Comparison of ENCODE assay signal across 14 cellular contexts in the genomic region with DNA sequence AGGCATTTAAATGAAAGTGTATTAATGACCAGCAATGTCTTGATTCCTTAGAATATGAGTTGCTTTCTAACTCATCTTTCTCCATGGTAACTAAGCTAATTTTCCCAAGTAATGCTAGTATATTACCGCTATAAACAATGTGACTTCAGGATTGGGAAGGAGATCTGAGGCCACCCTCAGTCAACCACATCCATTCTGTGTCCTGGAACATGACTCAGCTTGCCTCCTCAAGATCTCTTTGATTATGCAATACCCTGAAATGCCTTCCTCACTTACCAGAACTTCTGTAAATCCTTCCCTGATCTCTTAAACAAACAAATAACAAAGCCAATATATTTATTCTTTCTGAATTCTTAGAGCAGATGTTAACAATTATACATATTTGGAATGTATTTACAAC.
DNase-seq lines count a peak whose midpoint lies in the region; ATAC-seq, FAIRE-seq and TF ChIP-seq lines count a peak whose summit lies in the region.
"Had no signal": no experiment of that assay in that cellular context is flagged by ENCODE, and none has a peak within 500 bp of the region (broad histone marks: within the 10 kb centered on the region; RNA-seq: fewer than 3 reads in every experiment).

No MANE protein-coding gene starts in this region.

- FAIRE-seq in RCC 7860 (lab: Jason Lieb, UNC) (peak; percentile 23), H1 (lab: Jason Lieb, UNC) (no peak)

- no peak overlapping the region for H3K14ac ChIP-seq in H1 (ENCODE audit: insufficient read length)

- 97% methylated on average over 1 of the region's 1 CpG; no CpG with 5 or more reads in 1 of the 2 experiments for WGBS in H1 (ENCODE audit: extremely low coverage in 1 of 2, insufficient coverage in 1 of 2, insufficient read length in 1 of 2, insufficient replicate concordance in 2 of 2, low coverage in 1 of 2, low lambda C conversion rate in 2 of 2, missing lambda C conversion rate in 1 of 2), 2 experiments

- no peak overlapping the region for H2BK12ac ChIP-seq in H1 (ENCODE audit: low read depth, low read length)

- H3K23me2 ChIP-seq in H1 (ENCODE audit: low read depth, low read length), result no peaks in the 10 kb centered on the region

- no peak for TF ChIP-seq EP300 in H1 (IDR thresholded peaks at IDR 0.05; ENCODE audit: borderline replicate concordance in 1 of 2, low read depth in 2 of 2, low read length in 2 of 2)

- H4K8ac ChIP-seq in H1 (ENCODE audit: extremely low read depth, insufficient read depth, low read length), result no peak overlapping the region

- H4K5ac ChIP-seq in H1 (ENCODE audit: insufficient read length, low read depth, low read length), result no peak overlapping the region

- no peak for TF ChIP-seq POLR2A in H1 (IDR thresholded peaks at IDR 0.05; ENCODE audit: control extremely low read depth in 1 of 2, low read depth in 2 of 2, low read length in 2 of 2)

- H3K27me3 ChIP-seq in HL-60 (ENCODE audit: insufficient read depth, poor library complexity, severe bottlenecking) (no peaks in the 10 kb centered on the region), H1 (replicated peaks in 1 of 4; ENCODE audit: control insufficient read depth in 3 of 4, extremely low read depth in 1 of 4, insufficient read depth in 3 of 4, low read length in 3 of 4) (no peaks in the 10 kb centered on the region)

- H3K36me3 ChIP-seq in H1 (ENCODE audit: control insufficient read depth in 2 of 4, insufficient read depth in 4 of 4, low read length in 3 of 4), result no peaks in the 10 kb centered on the region

- no peak overlapping the region for H3K23ac ChIP-seq in H1 (ENCODE audit: insufficient read length)

- no peaks in the 10 kb centered on the region for H3K79me2 ChIP-seq in H1 (ENCODE audit: control insufficient read depth in 1 of 2, insufficient read depth in 2 of 2, low read length in 2 of 2)

- no peaks in the 10 kb centered on the region for H3K79me1 ChIP-seq in H1 (ENCODE audit: low read depth, low read length)

- no peak for TF ChIP-seq RAD21 in H1 (IDR thresholded peaks at IDR 0.05 in 1 of 2, conservative IDR thresholded peaks at IDR 0.05 in 1 of 2; ENCODE audit: low read depth in 2 of 2, low read length in 2 of 2)

- POLR2A ChIA-PET in H1 (lab: Charles Lee; ENCODE audit: partially characterized antibody), result no interaction called here

- CTCF ChIA-PET in H1 (lab: Charles Lee; ENCODE audit: partially characterized antibody), result no interaction called here

- H3K18ac ChIP-seq in H1 (ENCODE audit: extremely low read depth, low read length), result no peak overlapping the region

- no peak overlapping the region for H2BK120ac ChIP-seq in H1 (replicated peaks; ENCODE audit: low read depth, low read length)

- no peak overlapping the region for H3K9ac ChIP-seq in H1 (replicated peaks in 1 of 4; ENCODE audit: extremely low read depth in 1 of 4, low read depth in 3 of 4, low read length in 3 of 4)

- no peak for TF ChIP-seq CTCF in HL-60 (IDR thresholded peaks at IDR 0.05; ENCODE audit: insufficient read depth, low read length)
- TF ChIP-seq CTCF in H1 (IDR thresholded peaks at IDR 0.05; ENCODE audit: control extremely low read depth in 1 of 3, insufficient read depth in 1 of 3, low read depth in 1 of 3, low read length in 3 of 3), result no peak
- TF ChIP-seq CTCF in retinal pigment epithelial cell (conservative IDR thresholded peaks at IDR 0.05; ENCODE audit: low read depth, low read length), result no peak

- H2BK5ac ChIP-seq in H1 (ENCODE audit: low read depth, low read length), result no peak overlapping the region

- H3K9me3 ChIP-seq in H1 (ENCODE audit: insufficient read depth in 2 of 2, low read depth in 1 of 2, low read length in 1 of 2), result no peaks in the 10 kb centered on the region
- H3K9me3 ChIP-seq: Caco-2 had no signal

- DNase-seq in HL-60 (ENCODE audit: low read depth in 1 of 2, low spot score in 1 of 2) (peak; percentile 8 to 31), RCC 7860 (ENCODE audit: low spot score) (peak; percentile 47), H1 (ENCODE audit: low read depth in 1 of 2, low spot score in 2 of 2) (no peak), retinal pigment epithelial cell (ENCODE audit: low read depth) (peak; percentile 17), NCI-H748 (lab: John Stamatoyannopoulos, UW; ENCODE audit: unreplicated experiment) (no peak), putamen (ENCODE audit: low spot score) (no peak)
- DNase-seq: activated CD4-positive, alpha-beta T cell treated with anti-CD3 and anti-CD28 coated beads, Interleukin-2, amount 50 U/mL, for 1 hour; activated effector memory CD4-positive, alpha-beta T cell treated with anti-CD3 and anti-CD28 coated beads, Interleukin-2, amount 50 U/mL, for 16 hours; Caco-2; left ventricle myocardium superior; NCI-H1092 treated with DMSO at 0.1 percent for 48 hours; NCI-H774 had no signal

- H3K4me2 ChIP-seq in H1 (ENCODE audit: insufficient read depth in 1 of 2, low read depth in 2 of 2, low read length in 2 of 2), result no peak overlapping the region

- ATAC-seq in HG02798 (IDR thresholded peaks at IDR 0.05; ENCODE audit: poor library complexity, unreplicated experiment), result no peak
- ATAC-seq: left ventricle myocardium superior; stimulated activated effector memory CD8-positive, alpha-beta T cell treated with anti-CD3 and anti-CD28 coated beads, Interleukin-12 subunit alpha, Interleukin-12 subunit beta, amount 100 ng/mL, for 72 hours had no signal

- H2AK5ac ChIP-seq in H1 (ENCODE audit: low read depth, low read length), result no peak overlapping the region

- no peak overlapping the region for H2BK20ac ChIP-seq in H1 (ENCODE audit: low read length)

- H2AFZ ChIP-seq in H1 (ENCODE audit: low read length), result 0 out of 2 replicates have a peak overlapping the region, but pooled peaks have one; percentile 59

- H2BK15ac ChIP-seq in H1 (ENCODE audit: low read length), result no peak overlapping the region

- peaks cover 0 to 3% (median 0%) of the 10 kb centered on the region in 4 experiments; a peak in 1 of 7 replicates for H3K4me1 ChIP-seq in H1 (replicated peaks in 1 of 4; ENCODE audit: control insufficient read depth in 3 of 4, insufficient read depth in 4 of 4, low read length in 3 of 4)
- H3K4me1 ChIP-seq: Caco-2 had no signal

- no peak overlapping the region for H4K91ac ChIP-seq in H1 (replicated peaks; ENCODE audit: insufficient read length, low read length)

- H3K27ac ChIP-seq in HL-60 (replicated peaks) (no peak overlapping the region), H1 (ENCODE audit: low read depth, low read length) (no peak overlapping the region)

- H3K4me3 ChIP-seq in HL-60 (replicated peaks; ENCODE audit: insufficient read depth, low read length) (no peak overlapping the region), H1 (ENCODE audit: extremely low read depth in 1 of 4, insufficient read depth in 2 of 4, low read depth in 3 of 4, low read length in 4 of 4) (no peak overlapping the region), retinal pigment epithelial cell (ENCODE audit: low read length) (no peak overlapping the region)

- no peak overlapping the region for H3K4ac ChIP-seq in H1 (replicated peaks; ENCODE audit: insufficient read length, low read depth, low read length)

- no peaks in the 10 kb centered on the region for H4K20me1 ChIP-seq in H1 (replicated peaks in 1 of 2; ENCODE audit: control insufficient read depth in 1 of 2, insufficient read depth in 2 of 2, low read length in 2 of 2)

- no peak overlapping the region for H3K56ac ChIP-seq in H1 (replicated peaks; ENCODE audit: insufficient read length, low read depth, low read length)

TF ChIP-seq in H1, 55 proteins besides CTCF, POLR2A, EP300 and RAD21:
- peak; percentile 81 for TF ChIP-seq CEBPB (IDR thresholded peaks at IDR 0.05; ENCODE audit: low read depth, low read length)
- no peak for TF ChIP-seq FOSL1 (IDR thresholded peaks at IDR 0.05; ENCODE audit: insufficient read depth, low read depth, low read length)

Comparison
In these comparisons a context has a peak if more than half of its experiments do, and no peak if none do; other contexts are left out.
1. DNase-seq: peak in HL-60 (2 of 2), RCC 7860 (single experiment) and retinal pigment epithelial cell (single experiment); none in H1 (0 of 2), NCI-H748 (single experiment) and putamen (single experiment).